1 cellular context compared by ENCODE assay signal in the genomic region with DNA sequence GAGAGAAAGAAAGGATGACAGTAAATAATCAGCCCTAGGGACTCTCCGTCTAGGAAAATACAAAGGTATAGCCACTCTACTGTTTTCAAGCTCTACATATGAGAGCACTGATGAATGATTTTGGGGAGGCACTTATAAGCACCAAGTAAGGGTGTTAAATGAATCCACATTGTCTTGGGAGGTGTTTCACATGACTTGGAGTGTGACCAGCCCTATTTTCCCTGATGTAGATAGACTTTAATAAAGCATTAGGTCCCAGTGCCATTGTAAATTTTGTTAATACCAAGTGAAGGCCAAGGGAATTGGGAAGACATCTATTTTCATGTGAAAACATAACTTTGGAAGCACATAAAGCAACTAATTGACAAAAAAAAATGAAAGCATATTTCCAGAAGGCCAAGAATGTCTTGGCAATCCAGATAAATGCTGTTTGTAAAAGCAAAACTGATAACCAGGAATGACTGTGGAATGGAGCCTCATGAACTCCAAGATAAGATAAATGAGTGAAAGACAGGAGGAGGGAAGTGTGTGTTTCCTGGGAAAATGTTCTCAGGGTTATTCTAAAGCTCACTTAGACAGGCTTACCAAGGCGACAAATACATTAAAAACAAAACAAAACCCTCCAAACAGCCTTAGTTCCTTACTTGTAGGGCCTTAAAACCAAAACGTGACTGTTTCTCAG.
TF ChIP-seq lines count a peak whose summit lies in the region.

No MANE protein-coding gene starts in this region.

TF ChIP-seq in endothelial cell of umbilical vein, 7 proteins besides CTCF, POLR2A, EP300 and RAD21:
- no peak for TF ChIP-seq FOS (IDR thresholded peaks at IDR 0.05; ENCODE audit: borderline replicate concordance, insufficient read depth, low read length)
- no peak for TF ChIP-seq EZH2 (IDR thresholded peaks at IDR 0.05; ENCODE audit: borderline replicate concordance, low read depth, low read length, severe bottlenecking)
- no peak for TF ChIP-seq GATA2 (IDR thresholded peaks at IDR 0.05; ENCODE audit: insufficient read depth, insufficient read length, low read depth, low read length)
- no peak for TF ChIP-seq POLR2AphosphoS5 (IDR thresholded peaks at IDR 0.05; ENCODE audit: insufficient read depth, low read depth, low read length)
- TF ChIP-seq JUN (IDR thresholded peaks at IDR 0.05; ENCODE audit: borderline replicate concordance, insufficient read depth, insufficient read length, low read depth), result no peak
- no peak for TF ChIP-seq MYC (IDR thresholded peaks at IDR 0.05; ENCODE audit: low read depth, low read length)
- TF ChIP-seq, protein P1, sequence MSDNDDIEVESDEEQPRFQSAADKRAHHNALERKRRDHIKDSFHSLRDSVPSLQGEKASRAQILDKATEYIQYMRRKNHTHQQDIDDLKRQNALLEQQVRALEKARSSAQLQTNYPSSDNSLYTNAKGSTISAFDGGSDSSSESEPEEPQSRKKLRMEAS (IDR thresholded peaks at IDR 0.05; ENCODE audit: insufficient read depth, insufficient read length), result no peak
TF ChIP-seq in endothelial cell of umbilical vein: peak in this region for 0.
